1 cellular context compared by ENCODE assay signal in the genomic region with DNA sequence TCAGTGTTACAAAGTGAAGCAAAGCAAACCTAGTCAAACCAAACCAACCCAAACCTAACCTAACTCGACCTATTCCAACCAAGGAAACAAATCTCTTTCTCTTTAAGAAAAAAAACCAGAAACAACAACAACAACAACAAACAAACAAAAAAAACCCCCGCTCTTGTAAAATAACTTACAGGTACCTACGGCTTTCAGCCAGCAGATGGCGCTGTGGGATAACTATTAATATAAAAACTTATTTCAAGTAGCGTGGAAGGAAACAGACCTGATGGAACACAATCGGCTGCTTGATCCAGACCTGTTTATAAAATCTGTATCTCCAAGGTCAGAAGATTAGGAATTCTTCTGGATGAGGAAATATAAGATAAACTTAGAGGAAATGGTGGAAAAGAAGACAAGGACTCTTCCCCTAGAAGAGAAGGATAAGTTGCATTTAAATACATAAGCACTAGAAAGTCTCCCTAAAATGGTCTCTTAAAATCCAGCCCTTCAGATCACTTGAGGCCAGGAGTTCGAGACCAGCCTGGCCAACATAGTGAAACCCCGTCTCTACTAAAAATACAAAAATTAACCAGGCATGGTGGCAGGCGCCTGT.
TF ChIP-seq lines count a peak whose summit lies in the region.

No MANE protein-coding gene starts in this region.

TF ChIP-seq in HCT116, 20 proteins besides CTCF, POLR2A, EP300 and RAD21 (continued from another document):
- TF ChIP-seq, protein P1, sequence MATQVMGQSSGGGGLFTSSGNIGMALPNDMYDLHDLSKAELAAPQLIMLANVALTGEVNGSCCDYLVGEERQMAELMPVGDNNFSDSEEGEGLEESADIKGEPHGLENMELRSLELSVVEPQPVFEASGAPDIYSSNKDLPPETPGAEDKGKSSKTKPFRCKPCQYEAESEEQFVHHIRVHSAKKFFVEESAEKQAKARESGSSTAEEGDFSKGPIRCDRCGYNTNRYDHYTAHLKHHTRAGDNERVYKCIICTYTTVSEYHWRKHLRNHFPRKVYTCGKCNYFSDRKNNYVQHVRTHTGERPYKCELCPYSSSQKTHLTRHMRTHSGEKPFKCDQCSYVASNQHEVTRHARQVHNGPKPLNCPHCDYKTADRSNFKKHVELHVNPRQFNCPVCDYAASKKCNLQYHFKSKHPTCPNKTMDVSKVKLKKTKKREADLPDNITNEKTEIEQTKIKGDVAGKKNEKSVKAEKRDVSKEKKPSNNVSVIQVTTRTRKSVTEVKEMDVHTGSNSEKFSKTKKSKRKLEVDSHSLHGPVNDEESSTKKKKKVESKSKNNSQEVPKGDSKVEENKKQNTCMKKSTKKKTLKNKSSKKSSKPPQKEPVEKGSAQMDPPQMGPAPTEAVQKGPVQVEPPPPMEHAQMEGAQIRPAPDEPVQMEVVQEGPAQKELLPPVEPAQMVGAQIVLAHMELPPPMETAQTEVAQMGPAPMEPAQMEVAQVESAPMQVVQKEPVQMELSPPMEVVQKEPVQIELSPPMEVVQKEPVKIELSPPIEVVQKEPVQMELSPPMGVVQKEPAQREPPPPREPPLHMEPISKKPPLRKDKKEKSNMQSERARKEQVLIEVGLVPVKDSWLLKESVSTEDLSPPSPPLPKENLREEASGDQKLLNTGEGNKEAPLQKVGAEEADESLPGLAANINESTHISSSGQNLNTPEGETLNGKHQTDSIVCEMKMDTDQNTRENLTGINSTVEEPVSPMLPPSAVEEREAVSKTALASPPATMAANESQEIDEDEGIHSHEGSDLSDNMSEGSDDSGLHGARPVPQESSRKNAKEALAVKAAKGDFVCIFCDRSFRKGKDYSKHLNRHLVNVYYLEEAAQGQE (IDR thresholded peaks at IDR 0.05; ENCODE audit: low read depth): no peak
- TF ChIP-seq SIN3A (IDR thresholded peaks at IDR 0.05; ENCODE audit: low read depth) (no peak), JUND (IDR thresholded peaks at IDR 0.05) (no peak)
TF ChIP-seq in HCT116: peak in this region for 0.
